9 cellular contexts compared by ENCODE assay signal in the genomic region with DNA sequence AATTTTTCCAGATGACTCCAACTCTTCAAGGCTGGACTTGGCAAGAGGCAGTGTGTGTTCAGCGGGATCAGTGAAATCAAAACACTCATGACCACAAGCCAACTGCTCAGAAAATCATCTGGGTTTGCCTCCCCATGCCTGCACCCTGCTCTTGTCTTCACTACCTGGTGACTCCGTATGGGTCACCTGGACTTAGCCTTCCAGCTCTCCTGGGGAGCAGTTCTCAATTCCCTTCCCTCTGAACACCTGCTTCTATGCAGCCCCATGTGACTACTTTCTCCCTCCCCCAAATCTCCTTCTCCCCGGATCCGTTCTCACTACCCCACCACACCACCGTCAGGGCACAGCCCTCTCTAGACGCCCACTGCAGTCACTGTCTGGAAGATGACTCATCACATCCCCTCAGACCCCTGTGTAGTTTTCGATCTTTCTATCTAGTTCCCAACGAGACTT.
DNase-seq lines count a peak whose midpoint lies in the region; ATAC-seq lines count a peak whose summit lies in the region.
"Had no signal": no experiment of that assay in that cellular context is flagged by ENCODE, and none has a peak within 500 bp of the region (broad histone marks: within the 10 kb centered on the region; RNA-seq: fewer than 3 reads in every experiment).

No MANE protein-coding gene starts in this region.

- H3K9me3 Mint-ChIP-seq in dendritic cell treated with granulocyte-macrophage colony-stimulating factor and Interleukin-4, amounts not matched to agents 40 ng/mL and 50 ng/mL, for 4 days, result no peaks in the 10 kb centered on the region

- DNase-seq in CD1c-positive myeloid dendritic cell (ENCODE audit: extremely low spot score), result peak; percentile 28
- DNase-seq in NOMO-1 treated with DMSO at 0.1 percent for 48 hours (lab: John Stamatoyannopoulos, UW; ENCODE audit: unreplicated experiment), result no peak
- DNase-seq in glomerular visceral epithelial cell (ENCODE audit: extremely low spot score), result no peak
- no peak for DNase-seq in anterior cingulate cortex (lab: John Stamatoyannopoulos, UW)
- DNase-seq: CD4-positive, alpha-beta memory T cell had no signal

- no peak overlapping the region for H3K4me3 Mint-ChIP-seq in dendritic cell treated with granulocyte-macrophage colony-stimulating factor and Interleukin-4, amounts not matched to agents 40 ng/mL and 50 ng/mL, for 4 days
- H3K4me3 Mint-ChIP-seq: CD4-positive, alpha-beta memory T cell had no signal

- no peaks in the 10 kb centered on the region for H3K36me3 Mint-ChIP-seq in dendritic cell treated with granulocyte-macrophage colony-stimulating factor and Interleukin-4, amounts not matched to agents 40 ng/mL and 50 ng/mL, for 4 days (ENCODE audit: low read depth)
- H3K36me3 Mint-ChIP-seq: CD4-positive, alpha-beta memory T cell had no signal

- intact Hi-C loops in dendritic cell treated with granulocyte-macrophage colony-stimulating factor and Interleukin-4, amounts not matched to agents 40 ng/mL and 50 ng/mL, for 4 days (cut with micrococcal nuclease), result no loop called here

- H3K4me1 Mint-ChIP-seq in dendritic cell treated with granulocyte-macrophage colony-stimulating factor and Interleukin-4, amounts not matched to agents 40 ng/mL and 50 ng/mL, for 4 days (ENCODE audit: low read depth), result peaks cover 38% of the 10 kb centered on the region

- H3K27me3 Mint-ChIP-seq in dendritic cell treated with granulocyte-macrophage colony-stimulating factor and Interleukin-4, amounts not matched to agents 40 ng/mL and 50 ng/mL, for 4 days, result peaks cover 10% of the 10 kb centered on the region
- H3K27me3 Mint-ChIP-seq: CD4-positive, alpha-beta memory T cell had no signal

- peak overlapping the region; percentile 1 for H3K27ac Mint-ChIP-seq in dendritic cell treated with granulocyte-macrophage colony-stimulating factor and Interleukin-4, amounts not matched to agents 40 ng/mL and 50 ng/mL, for 4 days

- peak; percentile 46 for ATAC-seq in GM19467 (IDR thresholded peaks at IDR 0.05; ENCODE audit: unreplicated experiment)
- peak; percentile 82 for ATAC-seq in HG03432 (IDR thresholded peaks at IDR 0.05; ENCODE audit: unreplicated experiment)
- ATAC-seq in GM21423 (IDR thresholded peaks at IDR 0.05; ENCODE audit: unreplicated experiment), result no peak
